ENCODE assay signal across 7 cellular contexts in the genomic region with DNA sequence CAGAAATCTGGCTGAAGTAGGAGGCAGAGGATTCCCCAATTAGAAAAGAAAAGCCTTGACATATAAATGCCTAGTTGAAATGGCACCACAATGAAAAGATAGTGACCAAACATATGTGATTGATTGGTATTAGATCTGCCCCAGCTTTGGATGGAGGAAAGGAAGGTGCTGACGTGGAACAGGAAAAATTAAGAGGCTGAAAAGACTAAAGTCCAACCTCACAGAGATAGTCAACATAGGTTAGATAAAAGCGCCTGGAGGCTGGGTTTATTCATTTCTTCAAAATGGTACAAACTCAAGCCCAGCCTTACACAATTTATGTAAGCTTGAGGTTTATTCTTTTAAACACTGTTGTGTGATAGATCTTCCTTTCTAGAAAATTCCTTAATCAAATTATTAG.
"Had no signal": no experiment of that assay in that cellular context is flagged by ENCODE, and none has a peak within 500 bp of the region (broad histone marks: within the 10 kb centered on the region; RNA-seq: fewer than 3 reads in every experiment).

No MANE protein-coding gene starts in this region.

- H3K4me1 Mint-ChIP-seq: IgD-negative memory B cell had no signal

- DNase-seq: IMR-90, KBM-7 had no signal

- H3K4me3 ChIP-seq: K562 had no signal

- H3K27ac ChIP-seq: HL-60 had no signal

- FAIRE-seq: HepG2, HTR-8/SVneo, K562 had no signal

- H3K36me3 Mint-ChIP-seq: IgD-negative memory B cell had no signal

- ATAC-seq: HepG2, K562 had no signal

- H3K27ac Mint-ChIP-seq: IgD-negative memory B cell had no signal

- H3K4me3 Mint-ChIP-seq: IgD-negative memory B cell had no signal
